Comparison of ENCODE assay signal across 21 cellular contexts in genomic region chr4:78171482-78171881, GRCh38.
"Had no signal": no experiment of that assay in that cellular context is flagged by ENCODE, and none has a peak within 500 bp of the region (broad histone marks: within the 10 kb centered on the region; RNA-seq: fewer than 3 reads in every experiment).

No MANE protein-coding gene starts in this region.

- H3K36me3 ChIP-seq: heart left ventricle, left ventricle myocardium inferior, neutrophil, upper lobe of left lung had no signal

- H3K9me3 Mint-ChIP-seq: activated naive CD4-positive, alpha-beta T cell treated with anti-CD3 and anti-CD28 coated beads, Interleukin-2, amount 10 ng/mL, durations not matched to agents 7 days and 5 days; activated T-helper 2 cell treated with anti-CD3 and anti-CD28 coated beads, Interferon-gamma antibody, Interleukin-2, Interleukin-4, amounts not matched to agents 10 μg/mL and 5 μg/mL and 100 μg/mL, durations not matched to agents 14 hours and 24 hours and 36 hours; effector memory CD8-positive, alpha-beta T cell; stimulated activated naive CD8-positive, alpha-beta T cell treated with anti-CD3 and anti-CD28 coated beads, Interleukin-15, Interleukin-2, amounts not matched to agents 100 ng/mL and 50 ng/mL, for 24 hours had no signal

- H3K27ac Mint-ChIP-seq: activated CD8-positive, alpha-beta memory T cell treated with anti-CD3 and anti-CD28 coated beads, Interleukin-2, amount 10 ng/mL, durations not matched to agents 7 days and 5 days; activated naive CD4-positive, alpha-beta T cell treated with anti-CD3 and anti-CD28 coated beads, Interleukin-2, amount 10 ng/mL, durations not matched to agents 7 days and 5 days; activated T-helper 2 cell treated with anti-CD3 and anti-CD28 coated beads, Interferon-gamma antibody, Interleukin-2, Interleukin-4, amounts not matched to agents 10 μg/mL and 5 μg/mL and 100 μg/mL, durations not matched to agents 14 hours and 24 hours and 36 hours; effector memory CD8-positive, alpha-beta T cell; naive thymus-derived CD4-positive, alpha-beta T cell; stimulated activated naive CD8-positive, alpha-beta T cell treated with anti-CD3 and anti-CD28 coated beads, Interleukin-15, Interleukin-2, amounts not matched to agents 100 ng/mL and 50 ng/mL, for 24 hours had no signal

- ATAC-seq: activated CD8-positive, alpha-beta memory T cell treated with anti-CD3 and anti-CD28 coated beads, Interleukin-2, amount 10 ng/mL, durations not matched to agents 7 days and 5 days; effector memory CD8-positive, alpha-beta T cell; heart left ventricle; mucosa of descending colon; naive thymus-derived CD4-positive, alpha-beta T cell had no signal

- H3K27me3 Mint-ChIP-seq: activated CD8-positive, alpha-beta memory T cell treated with anti-CD3 and anti-CD28 coated beads, Interleukin-2, amount 10 ng/mL, durations not matched to agents 7 days and 5 days; activated naive CD4-positive, alpha-beta T cell treated with anti-CD3 and anti-CD28 coated beads, Interleukin-2, amount 10 ng/mL, durations not matched to agents 7 days and 5 days had no signal

- H3K27ac ChIP-seq: epithelial cell of prostate, heart left ventricle, left ventricle myocardium inferior, neutrophil, upper lobe of left lung had no signal

- H3K4me3 Mint-ChIP-seq: activated CD8-positive, alpha-beta memory T cell treated with anti-CD3 and anti-CD28 coated beads, Interleukin-2, amount 10 ng/mL, durations not matched to agents 7 days and 5 days; activated naive CD4-positive, alpha-beta T cell treated with anti-CD3 and anti-CD28 coated beads, Interleukin-2, amount 10 ng/mL, durations not matched to agents 7 days and 5 days; effector memory CD8-positive, alpha-beta T cell; naive thymus-derived CD4-positive, alpha-beta T cell; stimulated activated naive CD8-positive, alpha-beta T cell treated with anti-CD3 and anti-CD28 coated beads, Interleukin-15, Interleukin-2, amounts not matched to agents 100 ng/mL and 50 ng/mL, for 24 hours had no signal

- FAIRE-seq: frontal cortex had no signal

- H3K4me1 ChIP-seq: heart left ventricle, left ventricle myocardium inferior had no signal

- H3K4me3 ChIP-seq: heart left ventricle, left ventricle myocardium inferior, mucosa of descending colon, upper lobe of left lung had no signal

- H3K27me3 ChIP-seq: heart left ventricle, neutrophil, upper lobe of left lung had no signal

- H3K36me3 Mint-ChIP-seq: activated CD8-positive, alpha-beta memory T cell treated with anti-CD3 and anti-CD28 coated beads, Interleukin-2, amount 10 ng/mL, durations not matched to agents 7 days and 5 days; activated naive CD4-positive, alpha-beta T cell treated with anti-CD3 and anti-CD28 coated beads, Interleukin-2, amount 10 ng/mL, durations not matched to agents 7 days and 5 days; naive thymus-derived CD4-positive, alpha-beta T cell had no signal

- H3K4me1 Mint-ChIP-seq: activated naive CD4-positive, alpha-beta T cell treated with anti-CD3 and anti-CD28 coated beads, Interleukin-2, amount 10 ng/mL, durations not matched to agents 7 days and 5 days had no signal

- H3K9me3 ChIP-seq: heart left ventricle, left ventricle myocardium inferior, mucosa of descending colon, neutrophil, upper lobe of left lung had no signal

- DNase-seq: activated CD4-positive, alpha-beta T cell treated with anti-CD3 and anti-CD28 coated beads, Interleukin-2, amount 50 U/mL, for 48 hours; activated CD8-positive, alpha-beta memory T cell treated with anti-CD3 and anti-CD28 coated beads, Interleukin-2, amount 10 ng/mL, durations not matched to agents 7 days and 5 days; activated naive CD4-positive, alpha-beta T cell treated with anti-CD3 and anti-CD28 coated beads, Interleukin-2, amount 10 ng/mL, durations not matched to agents 7 days and 5 days; activated T-cell treated with anti-CD3 and anti-CD28 coated beads, Interleukin-2, amount 50 U/mL, for 1 hour; dermis blood vessel endothelial cell; effector memory CD8-positive, alpha-beta T cell; heart left ventricle; left ventricle myocardium inferior; mucosa of descending colon; naive thymus-derived CD4-positive, alpha-beta T cell; retina; stimulated activated CD4-positive, alpha-beta T cell treated with anti-CD3 and anti-CD28 coated beads, Interleukin-15, amount 100 ng/mL, for 24 hours; stimulated activated CD4-positive, alpha-beta T cell treated with anti-CD3 and anti-CD28 coated beads, Interleukin-4, amount 100 ng/mL, for 24 hours; T-helper 1 cell; T1000; upper lobe of left lung had no signal
